Comparison of ENCODE assay signal across 19 cellular contexts in the genomic region with DNA sequence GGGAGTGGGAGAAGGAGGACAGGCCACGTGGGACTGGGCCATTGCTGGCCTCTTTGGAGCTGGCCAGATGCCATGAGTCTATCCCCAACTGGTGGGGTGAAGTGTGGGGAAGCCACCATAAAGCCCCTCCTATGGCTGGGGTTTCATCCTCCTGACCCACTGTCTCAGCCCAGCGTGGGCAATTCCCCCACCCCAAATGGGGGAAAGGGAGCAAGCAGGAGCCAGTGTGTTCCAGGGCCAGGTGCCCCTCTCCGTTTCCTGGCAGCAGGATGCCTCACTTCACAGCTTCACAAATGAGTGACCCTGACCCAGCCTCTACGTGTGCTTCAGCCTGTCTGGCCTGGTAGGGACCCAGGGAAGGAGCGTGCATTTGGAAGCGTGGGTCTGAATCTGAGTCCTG.
"Had no signal": no experiment of that assay in that cellular context is flagged by ENCODE, and none has a peak within 500 bp of the region (broad histone marks: within the 10 kb centered on the region; RNA-seq: fewer than 3 reads in every experiment).

No MANE protein-coding gene starts in this region.

- H3K27ac ChIP-seq: dorsolateral prefrontal cortex, epithelial cell of prostate, esophagus muscularis mucosa, gastroesophageal sphincter, psoas muscle, spleen, tibial nerve had no signal

- H3K27ac Mint-ChIP-seq: naive thymus-derived CD4-positive, alpha-beta T cell; nephron progenitor cell; stimulated activated memory B cell treated with anti-CD40 and anti-IgM and Interleukin-4, amounts not matched to agents 10 μg/mL and 1 μg/mL and 100 μg/mL, for 72 hours; stimulated activated naive CD8-positive, alpha-beta T cell treated with anti-CD3 and anti-CD28 coated beads, Interleukin-15, Interleukin-2, amounts not matched to agents 100 ng/mL and 50 ng/mL, for 24 hours had no signal

- H3K27me3 ChIP-seq: dorsolateral prefrontal cortex, gastroesophageal sphincter, spleen, tibial nerve had no signal

- H3K9me3 Mint-ChIP-seq: nephron progenitor cell had no signal

- H3K36me3 ChIP-seq: esophagus muscularis mucosa, gastroesophageal sphincter, spleen, tibial nerve had no signal

- H3K27me3 Mint-ChIP-seq: stimulated activated memory B cell treated with anti-CD40 and anti-IgM and Interleukin-4, amounts not matched to agents 10 μg/mL and 1 μg/mL and 100 μg/mL, for 72 hours; stimulated activated naive CD8-positive, alpha-beta T cell treated with anti-CD3 and anti-CD28 coated beads, Interleukin-15, Interleukin-2, amounts not matched to agents 100 ng/mL and 50 ng/mL, for 24 hours had no signal

- DNase-seq: dorsolateral prefrontal cortex; effector memory CD4-positive, alpha-beta T cell; glutamatergic neuron; mesendoderm; naive thymus-derived CD4-positive, alpha-beta T cell; nephron progenitor cell; psoas muscle; retina; spleen; stimulated activated CD4-positive, alpha-beta T cell treated with anti-CD3 and anti-CD28 coated beads, Interleukin-15, amount 100 ng/mL, for 24 hours; stimulated activated CD4-positive, alpha-beta T cell treated with anti-CD3 and anti-CD28 coated beads, Interleukin-1b, Interleukin-23, amount 100 ng/mL, for 48 hours; stimulated activated CD4-positive, alpha-beta T cell treated with anti-CD3 and anti-CD28 coated beads, Interleukin-4, amount 100 ng/mL, for 24 hours had no signal

- ATAC-seq: gastroesophageal sphincter; psoas muscle; sciatic nerve; stimulated activated memory B cell treated with anti-CD40 and anti-IgM and Interleukin-4, amounts not matched to agents 10 μg/mL and 1 μg/mL and 100 μg/mL, for 72 hours had no signal

- H3K4me1 ChIP-seq: gastroesophageal sphincter, spleen, tibial nerve had no signal

- H3K9me3 ChIP-seq: esophagus muscularis mucosa, gastroesophageal sphincter, psoas muscle, spleen, tibial nerve had no signal

- H3K4me3 ChIP-seq: dorsolateral prefrontal cortex, esophagus muscularis mucosa, gastroesophageal sphincter, psoas muscle, spleen, tibial nerve had no signal

- H3K4me1 Mint-ChIP-seq: naive thymus-derived CD4-positive, alpha-beta T cell had no signal

- H3K36me3 Mint-ChIP-seq: naive thymus-derived CD4-positive, alpha-beta T cell; stimulated activated memory B cell treated with anti-CD40 and anti-IgM and Interleukin-4, amounts not matched to agents 10 μg/mL and 1 μg/mL and 100 μg/mL, for 72 hours had no signal

- H3K4me3 Mint-ChIP-seq: naive thymus-derived CD4-positive, alpha-beta T cell; nephron progenitor cell; stimulated activated memory B cell treated with anti-CD40 and anti-IgM and Interleukin-4, amounts not matched to agents 10 μg/mL and 1 μg/mL and 100 μg/mL, for 72 hours; stimulated activated naive CD8-positive, alpha-beta T cell treated with anti-CD3 and anti-CD28 coated beads, Interleukin-15, Interleukin-2, amounts not matched to agents 100 ng/mL and 50 ng/mL, for 24 hours had no signal
